In genomic region chr12:123474493-123475255, GRCh38 we compare ENCODE assay signal across 13 cellular contexts. TPM values are rescaled to one million over a fixed set of nuclear protein-coding genes. Genes with fewer than 3 reads are reported as not detected.
DNase-seq lines count a peak whose midpoint lies in the region; ATAC-seq and TF ChIP-seq lines count a peak whose summit lies in the region.
"Had no signal": no experiment of that assay in that cellular context is flagged by ENCODE, and none has a peak within 500 bp of the region (broad histone marks: within the 10 kb centered on the region; RNA-seq: fewer than 3 reads in every experiment).

No MANE protein-coding gene starts in this region.

- no peak overlapping the region for H3K4me3 ChIP-seq in esophagus muscularis mucosa
- H3K4me3 ChIP-seq: A549, breast epithelium had no signal

- no peaks in the 10 kb centered on the region for H3K36me3 Mint-ChIP-seq in T-helper 17 cell (ENCODE audit: low read depth)

- peak overlapping the region; percentile 59 for H3K4me3 Mint-ChIP-seq in T-helper 17 cell

- H3K4me1 Mint-ChIP-seq in T-helper 17 cell = peaks cover 16% of the 10 kb centered on the region

- no peaks in the 10 kb centered on the region for H3K9me3 ChIP-seq in T-helper 17 cell (ENCODE audit: control insufficient read depth, low read length, poor library complexity, severe bottlenecking)
- H3K9me3 ChIP-seq in esophagus muscularis mucosa = no peaks in the 10 kb centered on the region
- H3K9me3 ChIP-seq: A549, breast epithelium had no signal

- peaks cover 17 to 37% (median 26%) of the 10 kb centered on the region in 4 donors for H3K4me1 ChIP-seq in esophagus muscularis mucosa
- H3K4me1 ChIP-seq: breast epithelium had no signal

- intact Hi-C loops in esophagus muscularis mucosa (cut with DNase I) = no loop called here

- DNase-seq in NCI-H2029 (lab: John Stamatoyannopoulos, UW) = peak; percentile 25
- no peak for DNase-seq in NCI-H2029 treated with DMSO at 0.1 percent for 48 hours (lab: John Stamatoyannopoulos, UW)
- DNase-seq in T-helper 17 cell = no peak
- DNase-seq in esophagus muscularis mucosa (ENCODE audit: extremely low spot score) = no peak
- peak; percentile 74 for DNase-seq in renal cortical epithelial cell (ENCODE audit: low read depth)
- DNase-seq in COLO668 (lab: John Stamatoyannopoulos, UW; ENCODE audit: unreplicated experiment) = no peak
- no peak for DNase-seq in NCI-H446 treated with DMSO at 0.1 percent for 48 hours (lab: John Stamatoyannopoulos, UW)
- no peak for DNase-seq in NCI-H1436 treated with DMSO at 0.1 percent for 48 hours (lab: John Stamatoyannopoulos, UW)
- DNase-seq: NCI-H1694; stimulated activated CD4-positive, alpha-beta T cell treated with anti-CD3 and anti-CD28 coated beads, Interleukin-4, amount 100 ng/mL, for 4 hours; trophoblast cell had no signal

- TF ChIP-seq POLR2A in esophagus muscularis mucosa (IDR thresholded peaks at IDR 0.05; ENCODE audit: low read depth) = no peak

- TF ChIP-seq EP300 in esophagus muscularis mucosa (IDR thresholded peaks at IDR 0.05) = no peak

- 64% methylated on average over 13 of the region's 13 CpGs for WGBS in esophagus muscularis mucosa

- peak overlapping the region; percentile 93 for H3K27ac Mint-ChIP-seq in T-helper 17 cell

- no peaks in the 10 kb centered on the region for H3K27me3 ChIP-seq in esophagus muscularis mucosa
- H3K27me3 ChIP-seq: breast epithelium had no signal

- peak overlapping the region; percentile 33 to 62 (median 48) for H3K27ac ChIP-seq in esophagus muscularis mucosa (replicated peaks in 1 of 4)
- H3K27ac ChIP-seq: A549, breast epithelium had no signal

- no peak for TF ChIP-seq CTCF in esophagus muscularis mucosa (IDR thresholded peaks at IDR 0.05)

- no peaks in the 10 kb centered on the region for H3K27me3 Mint-ChIP-seq in T-helper 17 cell

- ATAC-seq in T-helper 17 cell = peak; percentile 76
- ATAC-seq: A549 had no signal

- peaks cover 24 to 68% (median 52%) of the 10 kb centered on the region in 4 donors for H3K36me3 ChIP-seq in esophagus muscularis mucosa
- H3K36me3 ChIP-seq: breast epithelium had no signal

RNA-seq across cellular contexts. Expression of gene SNRNP35, which starts 16.7 kb away (rescaled TPM):
- total RNA-seq in T-helper 17 cell (10 to 100 TPM; 31.3 to 36.5 TPM), esophagus muscularis mucosa (10 to 100 TPM; 11.6 to 27.4 (median 17.0) TPM), renal cortical epithelial cell (8.0 and 15.4 TPM in 2 replicates)

RNA-seq across cellular contexts. Expression of gene RILPL2, which starts 38.2 kb away (rescaled TPM):
- total RNA-seq in T-helper 17 cell (10 to 100 TPM in 1 of 2 donors, 1 to 10 TPM in 1; 9.6 to 11.8 TPM), esophagus muscularis mucosa (1 to 10 TPM; 5.4 to 7.6 (median 5.8) TPM), renal cortical epithelial cell (1.9 and 4.4 TPM in 2 replicates)

RNA-seq across cellular contexts. Expression of gene RILPL1, which starts 58.8 kb away (rescaled TPM):
- total RNA-seq in T-helper 17 cell (1 to 10 TPM; 3.4 TPM), esophagus muscularis mucosa (10 to 100 TPM; 19.9 to 54.4 (median 38.4) TPM), renal cortical epithelial cell (2.3 and 11.2 TPM in 2 replicates)

Comparison
In these comparisons a context has a peak if more than half of its experiments do, and no peak if none do; other contexts are left out.
1. DNase-seq: peak in NCI-H2029 (single experiment) and renal cortical epithelial cell (single experiment); none in NCI-H2029 treated with DMSO at 0.1 percent for 48 hours (single experiment), T-helper 17 cell (0 of 3), esophagus muscularis mucosa (single experiment), COLO668 (single experiment), NCI-H446 treated with DMSO at 0.1 percent for 48 hours (single experiment) and NCI-H1436 treated with DMSO at 0.1 percent for 48 hours (single experiment).